2 cellular contexts compared by ENCODE assay signal in the genomic region with DNA sequence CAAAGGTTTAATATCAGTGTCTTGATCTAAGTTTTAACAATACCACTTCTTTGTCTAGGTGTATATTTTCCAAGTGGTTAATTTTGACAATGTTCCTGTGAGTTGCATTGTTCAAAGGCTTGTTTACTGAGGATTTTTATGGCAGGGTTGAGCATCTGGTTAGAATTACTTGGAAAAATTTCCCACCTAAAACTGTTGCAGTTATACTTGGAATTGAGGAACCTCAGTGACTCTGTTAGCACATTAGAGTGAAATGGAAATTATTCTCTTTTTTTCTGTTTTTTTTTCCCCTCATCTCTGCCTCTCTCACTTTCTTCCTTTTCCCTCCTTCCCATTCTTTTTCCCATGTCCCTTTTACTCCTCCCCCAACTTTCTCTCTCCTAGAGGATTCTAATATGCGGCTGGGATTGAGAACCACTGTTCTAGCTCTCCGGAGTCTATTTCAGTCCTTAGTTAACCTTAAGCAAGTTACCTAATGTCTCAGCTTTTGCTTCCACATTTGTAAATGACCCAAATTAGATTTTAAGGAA.
A peak's percentile ranks its signal among the peaks of the same experiment; 100 is the strongest.
TF ChIP-seq lines count a peak whose summit lies in the region.

No MANE protein-coding gene starts in this region.

TF ChIP-seq in HepG2, 621 proteins besides CTCF, POLR2A, EP300 and RAD21 (continued from another document):
- TF ChIP-seq, protein P1, sequence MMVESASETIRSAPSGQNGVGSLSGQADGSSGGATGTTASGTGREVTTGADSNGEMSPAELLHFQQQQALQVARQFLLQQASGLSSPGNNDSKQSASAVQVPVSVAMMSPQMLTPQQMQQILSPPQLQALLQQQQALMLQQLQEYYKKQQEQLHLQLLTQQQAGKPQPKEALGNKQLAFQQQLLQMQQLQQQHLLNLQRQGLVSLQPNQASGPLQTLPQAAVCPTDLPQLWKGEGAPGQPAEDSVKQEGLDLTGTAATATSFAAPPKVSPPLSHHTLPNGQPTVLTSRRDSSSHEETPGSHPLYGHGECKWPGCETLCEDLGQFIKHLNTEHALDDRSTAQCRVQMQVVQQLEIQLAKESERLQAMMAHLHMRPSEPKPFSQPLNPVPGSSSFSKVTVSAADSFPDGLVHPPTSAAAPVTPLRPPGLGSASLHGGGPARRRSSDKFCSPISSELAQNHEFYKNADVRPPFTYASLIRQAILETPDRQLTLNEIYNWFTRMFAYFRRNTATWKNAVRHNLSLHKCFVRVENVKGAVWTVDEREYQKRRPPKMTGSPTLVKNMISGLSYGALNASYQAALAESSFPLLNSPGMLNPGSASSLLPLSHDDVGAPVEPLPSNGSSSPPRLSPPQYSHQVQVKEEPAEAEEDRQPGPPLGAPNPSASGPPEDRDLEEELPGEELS (CRISPR knock-in tag; IDR thresholded peaks at IDR 0.05) = no peak
- TF ChIP-seq ZNF678 (CRISPR knock-in tag; IDR thresholded peaks at IDR 0.05) (no peak), ZNF772 (CRISPR knock-in tag; IDR thresholded peaks at IDR 0.05) (no peak), ZNF225 (CRISPR knock-in tag; IDR thresholded peaks at IDR 0.05) (no peak), CEBPB (IDR thresholded peaks at IDR 0.05; ENCODE audit: borderline replicate concordance, low read depth, low read length) (no peak), AGO2 (optimal IDR thresholded peaks at IDR 0.05; ENCODE audit: low read depth, low read length) (peak; percentile 28), HNRNPK (IDR thresholded peaks at IDR 0.05; ENCODE audit: low read depth, low read length, poor library complexity, severe bottlenecking) (peak; percentile 68), SMAD1 (CRISPR knock-in tag; IDR thresholded peaks at IDR 0.05; ENCODE audit: borderline replicate concordance, low read depth) (no peak), SAFB2 (CRISPR knock-in tag; IDR thresholded peaks at IDR 0.05; ENCODE audit: borderline replicate concordance, low read depth) (no peak)

TF ChIP-seq in WTC11, 78 proteins besides CTCF, POLR2A, EP300 and RAD21 (continued from another document):
- TF ChIP-seq ARID4B (CRISPR knock-in tag; IDR thresholded peaks at IDR 0.05; ENCODE audit: borderline replicate concordance) (no peak), ZNF423 (CRISPR knock-in tag; IDR thresholded peaks at IDR 0.05) (no peak), PRRX2 (CRISPR knock-in tag; IDR thresholded peaks at IDR 0.05) (no peak), RORB (CRISPR knock-in tag; IDR thresholded peaks at IDR 0.05) (no peak), E2F1 (CRISPR knock-in tag; IDR thresholded peaks at IDR 0.05) (no peak), HMGA2 (CRISPR knock-in tag; IDR thresholded peaks at IDR 0.05) (no peak)
